Comparison of ENCODE assay signal across 8 cellular contexts in genomic region chrX:44252688-44253572, GRCh38.
DNase-seq lines count a peak whose midpoint lies in the region; TF ChIP-seq lines count a peak whose summit lies in the region.
"Not testable (repeated sequence)": the region's sequence is repeated elsewhere in the genome, so short reads cannot be mapped to it uniquely, and the experiment has no call there.

No MANE protein-coding gene starts in this region.

- DNase-seq in ELR (ENCODE audit: low read depth): peak; percentile 36
- DNase-seq in GM23248: peak; percentile 10
- DNase-seq in Jurkat, Clone E6-1 (ENCODE audit: low read depth, low spot score): peak; percentile 78
- DNase-seq in activated T-helper 2 cell treated with anti-CD3 and anti-CD28 coated beads, Interferon-gamma antibody, Interleukin-2, Interleukin-4, amounts not matched to agents 10 μg/mL and 5 μg/mL and 100 μg/mL, durations not matched to agents 14 hours and 24 hours and 36 hours (ENCODE audit: low spot score): peak; percentile 38
- DNase-seq in fibroblast of the aortic adventitia (ENCODE audit: low read depth): peak; percentile 31
- DNase-seq in neural crest cell (ENCODE audit: low read depth, low spot score): peak; percentile 6
- peak; percentile 38 to 82 (median 60) for DNase-seq in stimulated activated naive CD4-positive, alpha-beta T cell (lab: John Stamatoyannopoulos, UW)

- not testable (repeated sequence) for H3K27me3 ChIP-seq in GM23248 (replicated peaks; ENCODE audit: insufficient read depth); SU-DHL-6 (ENCODE audit: low read length)

- not testable (repeated sequence) for H4K20me1 ChIP-seq in GM23248 (ENCODE audit: insufficient read depth); SU-DHL-6 (ENCODE audit: low read depth, low read length)

- H3K4me1 Mint-ChIP-seq in activated T-helper 2 cell treated with anti-CD3 and anti-CD28 coated beads, Interferon-gamma antibody, Interleukin-2, Interleukin-4, amounts not matched to agents 10 μg/mL and 5 μg/mL and 100 μg/mL, durations not matched to agents 14 hours and 24 hours and 36 hours (ENCODE audit: low read depth): peaks cover 24% of the 10 kb centered on the region
- not testable (repeated sequence) for H3K4me1 Mint-ChIP-seq in neural crest cell

- H3K4me1 ChIP-seq in GM23248 (ENCODE audit: insufficient read depth): not testable (repeated sequence)

- not testable (repeated sequence) for H3K27ac Mint-ChIP-seq in activated T-helper 2 cell treated with anti-CD3 and anti-CD28 coated beads, Interferon-gamma antibody, Interleukin-2, Interleukin-4, amounts not matched to agents 10 μg/mL and 5 μg/mL and 100 μg/mL, durations not matched to agents 14 hours and 24 hours and 36 hours; neural crest cell (ENCODE audit: unreplicated experiment)

- H3K9me3 ChIP-seq in GM23248 (ENCODE audit: low read depth); SU-DHL-6 (ENCODE audit: insufficient read depth, low read length): not testable (repeated sequence)

- H3K4me3 ChIP-seq in GM23248; SU-DHL-6 (ENCODE audit: insufficient read depth, low read length, poor library complexity, severe bottlenecking); fibroblast of the aortic adventitia (ENCODE audit: low read depth, low read length): not testable (repeated sequence)
- H3K4me3 ChIP-seq in Jurkat, Clone E6-1 (ENCODE audit: low read length): peak overlapping the region; percentile 20

- not testable (repeated sequence) for H3K4me3 Mint-ChIP-seq in activated T-helper 2 cell treated with anti-CD3 and anti-CD28 coated beads, Interferon-gamma antibody, Interleukin-2, Interleukin-4, amounts not matched to agents 10 μg/mL and 5 μg/mL and 100 μg/mL, durations not matched to agents 14 hours and 24 hours and 36 hours (ENCODE audit: low read depth); neural crest cell

- intact Hi-C loops in activated T-helper 2 cell treated with anti-CD3 and anti-CD28 coated beads, Interferon-gamma antibody, Interleukin-2, Interleukin-4, amounts not matched to agents 10 μg/mL and 5 μg/mL and 100 μg/mL, durations not matched to agents 14 hours and 24 hours and 36 hours (cut with micrococcal nuclease): not testable (repeated sequence)

- 43 to 65% methylated on average over 10 to 15 of the region's 17 CpGs for whole genome bisulfite sequencing in GM23248 (ENCODE audit: low coverage in 1 of 2, low lambda C conversion rate in 2 of 2, missing lambda C conversion rate in 2 of 2), 2 experiments

- peaks cover 23% of the 10 kb centered on the region for H3K36me3 Mint-ChIP-seq in activated T-helper 2 cell treated with anti-CD3 and anti-CD28 coated beads, Interferon-gamma antibody, Interleukin-2, Interleukin-4, amounts not matched to agents 10 μg/mL and 5 μg/mL and 100 μg/mL, durations not matched to agents 14 hours and 24 hours and 36 hours (ENCODE audit: low read depth)
- H3K36me3 Mint-ChIP-seq in neural crest cell (ENCODE audit: low read depth): peaks cover 18% of the 10 kb centered on the region

- not testable (repeated sequence) for H3K27me3 Mint-ChIP-seq in activated T-helper 2 cell treated with anti-CD3 and anti-CD28 coated beads, Interferon-gamma antibody, Interleukin-2, Interleukin-4, amounts not matched to agents 10 μg/mL and 5 μg/mL and 100 μg/mL, durations not matched to agents 14 hours and 24 hours and 36 hours (ENCODE audit: low read depth); neural crest cell (ENCODE audit: low read depth)

- not testable (repeated sequence) for H3F3A ChIP-seq in GM23248 (ENCODE audit: insufficient read depth); SU-DHL-6 (ENCODE audit: insufficient read depth)

- H2AFZ ChIP-seq in GM23248 (0 out of 2 replicates have a peak overlapping the region, but pooled peaks have one; percentile 29), SU-DHL-6 (ENCODE audit: low read depth, low read length, severe bottlenecking) (peak overlapping the region; percentile 59)

- not testable (repeated sequence) for H3K9me2 ChIP-seq in GM23248 (ENCODE audit: insufficient read depth); SU-DHL-6 (replicated peaks; ENCODE audit: insufficient read depth, low read length)

- H3K27ac ChIP-seq in GM23248; SU-DHL-6 (ENCODE audit: low read depth, low read length): not testable (repeated sequence)

- in situ Hi-C loops in GM23248 (cut with MboI): not testable (repeated sequence)

- H3K4me2 ChIP-seq in GM23248 (ENCODE audit: unreplicated experiment): not testable (repeated sequence)
- peak overlapping the region; percentile 41 for H3K4me2 ChIP-seq in SU-DHL-6 (ENCODE audit: low read depth, low read length, poor library complexity, severe bottlenecking)

- not testable (repeated sequence) for TF ChIP-seq CTCF in SU-DHL-6 (IDR thresholded peaks at IDR 0.05; ENCODE audit: insufficient read depth, low read length, poor library complexity, severe bottlenecking); fibroblast of the aortic adventitia (IDR thresholded peaks at IDR 0.05; ENCODE audit: insufficient read depth, low read length); neural crest cell (conservative IDR thresholded peaks at IDR 0.05)

- H3K36me3 ChIP-seq in GM23248 (ENCODE audit: low read depth); SU-DHL-6 (ENCODE audit: low read length): not testable (repeated sequence)

- H3K79me2 ChIP-seq in GM23248 (ENCODE audit: insufficient read depth); SU-DHL-6 (ENCODE audit: insufficient read depth, low read length): not testable (repeated sequence)

- peaks cover 37% of the 10 kb centered on the region for H3K9me3 Mint-ChIP-seq in activated T-helper 2 cell treated with anti-CD3 and anti-CD28 coated beads, Interferon-gamma antibody, Interleukin-2, Interleukin-4, amounts not matched to agents 10 μg/mL and 5 μg/mL and 100 μg/mL, durations not matched to agents 14 hours and 24 hours and 36 hours
- H3K9me3 Mint-ChIP-seq in neural crest cell: peaks cover 14% of the 10 kb centered on the region

- H3K9ac ChIP-seq in GM23248: not testable (repeated sequence)
- peak overlapping the region; percentile 16; the same call in 1 of the 2 replicates for H3K9ac ChIP-seq in SU-DHL-6 (ENCODE audit: low read length)

Comparison
In these comparisons a context has a peak if more than half of its experiments do, and no peak if none do; other contexts are left out.
1. DNase-seq: peak in every context shown above with its lines; median percentile 78 in Jurkat, Clone E6-1; 60 in stimulated activated naive CD4-positive, alpha-beta T cell; 38 in activated T-helper 2 cell treated with anti-CD3 and anti-CD28 coated beads, Interferon-gamma antibody, Interleukin-2, Interleukin-4, amounts not matched to agents 10 μg/mL and 5 μg/mL and 100 μg/mL, durations not matched to agents 14 hours and 24 hours and 36 hours; 36 in ELR; 31 in fibroblast of the aortic adventitia; 10 in GM23248; 6 in neural crest cell.